ENCODE assay signal across 11 cellular contexts in the genomic region with DNA sequence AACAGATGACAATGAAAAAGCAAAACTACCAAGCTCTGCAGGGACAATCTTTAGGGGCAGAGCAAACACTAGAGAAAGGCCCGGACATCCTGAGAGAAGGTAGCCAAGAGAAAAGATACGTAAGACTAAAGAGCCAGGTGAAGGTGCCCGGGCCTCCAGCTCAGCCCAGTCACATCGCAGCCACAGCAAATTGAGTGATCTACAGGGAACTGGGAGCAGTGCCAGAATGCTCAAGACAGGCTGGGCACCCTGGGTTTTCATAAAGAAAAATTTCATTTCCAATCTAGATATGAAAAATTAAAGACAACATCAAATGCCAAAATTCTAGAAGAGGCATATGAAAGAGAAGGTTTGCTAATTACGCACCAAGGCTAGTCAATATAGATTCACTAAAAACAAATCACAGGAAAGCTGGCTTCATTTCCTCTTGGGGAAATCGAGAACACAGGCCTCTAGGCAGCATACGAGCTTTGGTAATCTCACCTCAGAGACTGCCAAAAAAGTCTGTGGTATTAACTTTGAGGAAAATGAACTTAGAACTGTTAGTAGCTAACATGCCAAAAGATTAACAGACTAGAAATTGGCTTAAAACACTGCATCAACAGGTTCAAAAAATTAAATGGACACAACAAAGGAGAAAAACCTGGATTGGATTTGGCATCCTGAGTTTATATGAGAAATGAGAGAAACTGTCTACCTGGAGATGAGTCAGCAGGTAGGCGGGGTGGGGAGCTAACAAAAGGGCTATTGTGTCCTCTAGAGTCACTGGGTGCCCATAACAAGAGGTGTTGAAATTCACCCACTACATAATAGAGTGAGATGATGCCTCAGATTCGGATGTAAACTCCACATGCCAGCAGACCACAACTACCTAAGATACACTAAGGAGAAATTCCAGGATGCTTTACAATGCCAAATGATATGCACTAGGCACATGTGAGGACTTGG. TPM values are rescaled to one million over a fixed set of nuclear protein-coding genes. Genes with fewer than 3 reads are reported as not detected.
DNase-seq lines count a peak whose midpoint lies in the region; ATAC-seq and TF ChIP-seq lines count a peak whose summit lies in the region.
"Had no signal": no experiment of that assay in that cellular context is flagged by ENCODE, and none has a peak within 500 bp of the region (broad histone marks: within the 10 kb centered on the region; RNA-seq: fewer than 3 reads in every experiment).

No MANE protein-coding gene starts in this region.

- H3K4me3 ChIP-seq in subcutaneous abdominal adipose tissue (ENCODE audit: low read depth in 1 of 5, low read length in 5 of 5): no peak overlapping the region
- H3K4me3 ChIP-seq in aorta (ENCODE audit: low read length in 2 of 2): no peak overlapping the region
- H3K4me3 ChIP-seq: BLaER1 treated with 17β-estradiol and CSF1 and Interleukin-3, amounts not matched to agents 10 nM and 100 nM had no signal

- WGBS in aorta, 2 donors: 22 to 27% methylated on average over 9 of the region's 9 CpGs

- ATAC-seq in aorta (ENCODE audit: low FRiP score): no peak
- no peak for ATAC-seq in GM19452 (IDR thresholded peaks at IDR 0.05; ENCODE audit: unreplicated experiment)

- H3K4me1 Mint-ChIP-seq in activated CD4-positive, alpha-beta memory T cell treated with anti-CD3 and anti-CD28 coated beads for 36 hours (ENCODE audit: low read depth): peaks cover 69% of the 10 kb centered on the region
- peaks cover 71% of the 10 kb centered on the region for H3K4me1 Mint-ChIP-seq in activated CD4-positive, alpha-beta memory T cell treated with anti-CD3 and anti-CD28 coated beads, Interleukin-2, amount 10 ng/mL, durations not matched to agents 7 days and 5 days

- H3K36me3 ChIP-seq in subcutaneous abdominal adipose tissue (ENCODE audit: control insufficient read depth in 5 of 5, insufficient read depth in 5 of 5, low read length in 5 of 5): peaks cover 11 to 34% (median 23%) of the 10 kb centered on the region in 5 donors
- H3K36me3 ChIP-seq in aorta (ENCODE audit: control insufficient read depth in 1 of 2, insufficient read depth in 2 of 2, low read length in 1 of 2): peaks cover 0 to 3% of the 10 kb centered on the region in 2 donors

- no peaks in the 10 kb centered on the region for H3K27me3 Mint-ChIP-seq in activated CD4-positive, alpha-beta memory T cell treated with anti-CD3 and anti-CD28 coated beads for 36 hours
- no peaks in the 10 kb centered on the region for H3K27me3 Mint-ChIP-seq in activated CD4-positive, alpha-beta memory T cell treated with anti-CD3 and anti-CD28 coated beads, Interleukin-2, amount 10 ng/mL, durations not matched to agents 7 days and 5 days

- H3K9ac ChIP-seq in subcutaneous abdominal adipose tissue (ENCODE audit: low read length in 5 of 5): peak overlapping the region in 3 of 5 donors; percentile 35 to 44 (median 41)
- H3K9ac ChIP-seq: parathyroid adenoma had no signal

- H3K9me3 ChIP-seq in subcutaneous abdominal adipose tissue (ENCODE audit: control insufficient read depth in 5 of 5, low read length in 5 of 5) (no peaks in the 10 kb centered on the region), aorta (ENCODE audit: control insufficient read depth, low read length) (no peaks in the 10 kb centered on the region)
- H3K9me3 ChIP-seq: BLaER1 treated with 17β-estradiol and CSF1 and Interleukin-3, amounts not matched to agents 10 nM and 100 nM had no signal

- H3K27me3 ChIP-seq in subcutaneous abdominal adipose tissue (ENCODE audit: control insufficient read depth in 5 of 5, insufficient read depth in 4 of 5, low read length in 5 of 5) (no peaks in the 10 kb centered on the region), aorta (ENCODE audit: control insufficient read depth in 1 of 2, insufficient read depth in 2 of 2, low read length in 1 of 2) (no peaks in the 10 kb centered on the region)
- H3K27me3 ChIP-seq: BLaER1 treated with 17β-estradiol and CSF1 and Interleukin-3, amounts not matched to agents 10 nM and 100 nM had no signal

- no peak overlapping the region for H3K4me3 Mint-ChIP-seq in activated CD4-positive, alpha-beta memory T cell treated with anti-CD3 and anti-CD28 coated beads for 36 hours
- H3K4me3 Mint-ChIP-seq in activated CD4-positive, alpha-beta memory T cell treated with anti-CD3 and anti-CD28 coated beads, Interleukin-2, amount 10 ng/mL, durations not matched to agents 7 days and 5 days: no peak overlapping the region

- intact Hi-C loops in activated CD4-positive, alpha-beta memory T cell treated with anti-CD3 and anti-CD28 coated beads for 36 hours (cut with micrococcal nuclease): no loop called here
- intact Hi-C loops in aorta (cut with DNase I): loop anchor here in 1 of 2 donors (5.0 kb wide), 1 partner anchor 36 kb away; no protein-coding TSS in a partner anchor

- no peaks in the 10 kb centered on the region for H3K9me3 Mint-ChIP-seq in activated CD4-positive, alpha-beta memory T cell treated with anti-CD3 and anti-CD28 coated beads for 36 hours
- H3K9me3 Mint-ChIP-seq in activated CD4-positive, alpha-beta memory T cell treated with anti-CD3 and anti-CD28 coated beads, Interleukin-2, amount 10 ng/mL, durations not matched to agents 7 days and 5 days: no peaks in the 10 kb centered on the region

- peak; percentile 44 for DNase-seq in activated CD4-positive, alpha-beta memory T cell treated with anti-CD3 and anti-CD28 coated beads for 36 hours
- no peak for DNase-seq in activated CD4-positive, alpha-beta memory T cell treated with anti-CD3 and anti-CD28 coated beads, Interleukin-2, amount 10 ng/mL, durations not matched to agents 7 days and 5 days
- DNase-seq in RWPE1 (ENCODE audit: low spot score) (peak; percentile 87), iPS DF 19.7 (ENCODE audit: low read depth, low spot score) (peak; percentile 80), aorta (no peak), C1 segment of cervical spinal cord (lab: John Stamatoyannopoulos, UW) (no peak)
- DNase-seq: activated CD8-positive, alpha-beta memory T cell treated with anti-CD3 and anti-CD28 coated beads, Interleukin-2, amount 50 U/mL, for 48 hours had no signal

- H3K27ac ChIP-seq in RWPE1 (peak overlapping the region; percentile 59), subcutaneous abdominal adipose tissue (ENCODE audit: low read depth, low read length) (peak overlapping the region; percentile 79), aorta (ENCODE audit: low read depth in 1 of 2, low read length in 2 of 2) (no peak overlapping the region)
- H3K27ac ChIP-seq: BLaER1 treated with 17β-estradiol and CSF1 and Interleukin-3, amounts not matched to agents 10 nM and 100 nM; parathyroid adenoma had no signal

- POLR2A ChIA-PET in activated CD4-positive, alpha-beta memory T cell treated with anti-CD3 and anti-CD28 coated beads for 36 hours (lab: Charles Lee): no interaction called here
- POLR2A ChIA-PET in activated CD4-positive, alpha-beta memory T cell treated with anti-CD3 and anti-CD28 coated beads, Interleukin-2, amount 10 ng/mL, durations not matched to agents 7 days and 5 days (lab: Charles Lee): no interaction called here
- POLR2A ChIA-PET in RWPE1 (lab: Yijun Ruan, JAX; ENCODE audit: low non-redundant PET): interaction anchor here (1.0 kb wide), 1 partner anchor 193 kb away, joined by 3 read pairs; no protein-coding TSS in a partner anchor

- peak overlapping the region; percentile 5 for H3K27ac Mint-ChIP-seq in activated CD4-positive, alpha-beta memory T cell treated with anti-CD3 and anti-CD28 coated beads for 36 hours
- H3K27ac Mint-ChIP-seq in activated CD4-positive, alpha-beta memory T cell treated with anti-CD3 and anti-CD28 coated beads, Interleukin-2, amount 10 ng/mL, durations not matched to agents 7 days and 5 days: no peak overlapping the region

- no peak for TF ChIP-seq CTCF in RWPE1 (conservative IDR thresholded peaks at IDR 0.05; ENCODE audit: low read depth)

- H3K36me3 Mint-ChIP-seq in activated CD4-positive, alpha-beta memory T cell treated with anti-CD3 and anti-CD28 coated beads for 36 hours: peaks cover 47% of the 10 kb centered on the region
- H3K36me3 Mint-ChIP-seq in activated CD4-positive, alpha-beta memory T cell treated with anti-CD3 and anti-CD28 coated beads, Interleukin-2, amount 10 ng/mL, durations not matched to agents 7 days and 5 days (ENCODE audit: low read depth): peaks cover 78% of the 10 kb centered on the region

- peaks cover 0 to 64% (median 49%) of the 10 kb centered on the region in 5 donors for H3K4me1 ChIP-seq in subcutaneous abdominal adipose tissue (ENCODE audit: control insufficient read depth in 5 of 5, insufficient read depth in 5 of 5, low read length in 5 of 5)
- peaks cover 3 to 4% of the 10 kb centered on the region in 2 donors for H3K4me1 ChIP-seq in aorta (ENCODE audit: control insufficient read depth in 1 of 2, insufficient read depth in 2 of 2, low read length in 2 of 2)
- H3K4me1 ChIP-seq: parathyroid adenoma had no signal

- CTCF ChIA-PET in activated CD4-positive, alpha-beta memory T cell treated with anti-CD3 and anti-CD28 coated beads for 36 hours (lab: Charles Lee): no interaction called here
- CTCF ChIA-PET in activated CD4-positive, alpha-beta memory T cell treated with anti-CD3 and anti-CD28 coated beads, Interleukin-2, amount 10 ng/mL, durations not matched to agents 7 days and 5 days (lab: Charles Lee): interaction anchor here (0.7 to 0.8 kb wide), 2 partner anchors 25 to 226 kb away, joined by 3 read pairs; no protein-coding TSS in a partner anchor
- CTCF ChIA-PET in RWPE1 (lab: Yijun Ruan, JAX): interaction anchor here (0.6 to 0.9 kb wide), 3 partner anchors 99 to 308 kb away, joined by 3 to 5 read pairs (median 3); no protein-coding TSS in a partner anchor

RNA-seq across cellular contexts. Expression of gene ANKRD10, which starts 6.6 kb away (rescaled TPM):
- 10 to 100 TPM; 83.9 to 97.8 TPM for total RNA-seq in activated CD4-positive, alpha-beta memory T cell treated with anti-CD3 and anti-CD28 coated beads for 36 hours
- 100 to 1,000 TPM; 127 to 129 TPM for total RNA-seq in activated CD4-positive, alpha-beta memory T cell treated with anti-CD3 and anti-CD28 coated beads, Interleukin-2, amount 10 ng/mL, durations not matched to agents 7 days and 5 days
- 100 to 1,000 TPM; 184 to 275 TPM for total RNA-seq in aorta
- 100 to 1,000 TPM in 1 of 2 donors, 10 to 100 TPM in 1; 44.1 to 153 TPM for polyA plus RNA-seq in aorta

Comparison
In these comparisons a context has a peak if more than half of its experiments do, and no peak if none do; other contexts are left out.
1. DNase-seq: peak in activated CD4-positive, alpha-beta memory T cell treated with anti-CD3 and anti-CD28 coated beads for 36 hours (single experiment), RWPE1 (single experiment) and iPS DF 19.7 (single experiment); none in activated CD4-positive, alpha-beta memory T cell treated with anti-CD3 and anti-CD28 coated beads, Interleukin-2, amount 10 ng/mL, durations not matched to agents 7 days and 5 days (single experiment), aorta (0 of 2) and C1 segment of cervical spinal cord (0 of 14).
2. H3K27ac ChIP-seq: peak in RWPE1 (single experiment) and subcutaneous abdominal adipose tissue (single experiment); none in aorta (0 of 2).